21 cellular contexts compared by ENCODE assay signal in the genomic region with DNA sequence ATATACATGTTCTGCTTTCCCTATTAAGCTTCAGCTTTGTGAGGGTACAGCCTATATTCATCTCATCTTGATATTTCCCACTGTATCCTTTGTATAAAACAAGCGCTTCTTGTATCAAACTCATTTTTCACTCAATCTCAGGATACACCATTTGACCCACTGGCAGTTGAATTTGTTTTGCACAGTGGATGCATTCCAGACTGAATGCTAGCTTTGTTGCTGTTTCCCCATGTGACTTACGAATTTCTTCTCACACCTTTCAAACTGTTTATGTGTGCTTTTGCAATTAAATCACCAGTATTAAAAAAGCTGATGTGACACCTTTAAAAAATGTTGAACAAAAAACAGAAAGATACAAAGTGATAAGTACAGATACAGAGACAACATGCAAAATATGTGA.
DNase-seq lines count a peak whose midpoint lies in the region; ATAC-seq lines count a peak whose summit lies in the region.
"Had no signal": no experiment of that assay in that cellular context is flagged by ENCODE, and none has a peak within 500 bp of the region (broad histone marks: within the 10 kb centered on the region; RNA-seq: fewer than 3 reads in every experiment).

No MANE protein-coding gene starts in this region.

- no peak for DNase-seq in activated T-cell treated with anti-CD3 and anti-CD28 coated beads, Interleukin-2, amount 50 U/mL, for 72 hours
- no peak for DNase-seq in activated T-cell treated with anti-CD3 and anti-CD28 coated beads, Interleukin-2, amount 50 U/mL, for 48 hours
- peak; percentile 81 to 88 for DNase-seq in dermis microvascular lymphatic vessel endothelial cell (ENCODE audit: low read depth in 2 of 2)
- no peak for DNase-seq in activated naive CD4-positive, alpha-beta T cell treated with anti-CD3 and anti-CD28 coated beads, Interleukin-2, amount 10 ng/mL, durations not matched to agents 7 days and 5 days
- DNase-seq in NCI-H2227 treated with DMSO at 0.1 percent for 48 hours (lab: John Stamatoyannopoulos, UW) = no peak
- DNase-seq: ACHN; BE2C; C1 segment of cervical spinal cord; CD4-positive, alpha-beta memory T cell; CD4-positive, CD25-positive, alpha-beta regulatory T cell; CD8-positive, alpha-beta memory T cell; COR-L47; DMS 273 treated with DMSO at 0.1 percent for 48 hours; DMS153; DMS53; DMS79; DND-41; EL; GDM1 had no signal

- no peak overlapping the region for H3K4me3 Mint-ChIP-seq in activated T-cell treated with anti-CD3 and anti-CD28 coated beads, Interleukin-2, amount 50 U/mL, for 72 hours
- H3K4me3 Mint-ChIP-seq in activated naive CD4-positive, alpha-beta T cell treated with anti-CD3 and anti-CD28 coated beads, Interleukin-2, amount 10 ng/mL, durations not matched to agents 7 days and 5 days = no peak overlapping the region
- H3K4me3 Mint-ChIP-seq: CD14-positive monocyte; CD4-positive, alpha-beta memory T cell; CD4-positive, CD25-positive, alpha-beta regulatory T cell; CD8-positive, alpha-beta memory T cell had no signal

- ATAC-seq in activated T-cell treated with anti-CD3 and anti-CD28 coated beads, Interleukin-2, amount 50 U/mL, for 72 hours (replicated peaks in 1 of 2) = no peak
- ATAC-seq: GM12878 had no signal

- CTCF ChIA-PET in activated naive CD4-positive, alpha-beta T cell treated with anti-CD3 and anti-CD28 coated beads, Interleukin-2, amount 10 ng/mL, durations not matched to agents 7 days and 5 days (lab: Charles Lee) = no interaction called here

- no peaks in the 10 kb centered on the region for H3K27me3 Mint-ChIP-seq in activated T-cell treated with anti-CD3 and anti-CD28 coated beads, Interleukin-2, amount 50 U/mL, for 72 hours (ENCODE audit: low read depth)
- no peaks in the 10 kb centered on the region for H3K27me3 Mint-ChIP-seq in activated naive CD4-positive, alpha-beta T cell treated with anti-CD3 and anti-CD28 coated beads, Interleukin-2, amount 10 ng/mL, durations not matched to agents 7 days and 5 days
- H3K27me3 Mint-ChIP-seq: CD4-positive, alpha-beta memory T cell; CD4-positive, CD25-positive, alpha-beta regulatory T cell had no signal

- no peaks in the 10 kb centered on the region for H3K9me3 Mint-ChIP-seq in activated T-cell treated with anti-CD3 and anti-CD28 coated beads, Interleukin-2, amount 50 U/mL, for 72 hours
- no peaks in the 10 kb centered on the region for H3K9me3 Mint-ChIP-seq in activated naive CD4-positive, alpha-beta T cell treated with anti-CD3 and anti-CD28 coated beads, Interleukin-2, amount 10 ng/mL, durations not matched to agents 7 days and 5 days
- H3K9me3 Mint-ChIP-seq: CD14-positive monocyte; CD4-positive, alpha-beta memory T cell; CD4-positive, CD25-positive, alpha-beta regulatory T cell; CD8-positive, alpha-beta memory T cell had no signal

- H3K36me3 Mint-ChIP-seq in activated T-cell treated with anti-CD3 and anti-CD28 coated beads, Interleukin-2, amount 50 U/mL, for 72 hours (ENCODE audit: insufficient read depth in 2 of 2) = peaks cover 0 to 1% of the 10 kb centered on the region in 2 donors
- H3K36me3 Mint-ChIP-seq in activated naive CD4-positive, alpha-beta T cell treated with anti-CD3 and anti-CD28 coated beads, Interleukin-2, amount 10 ng/mL, durations not matched to agents 7 days and 5 days = no peaks in the 10 kb centered on the region

- peak overlapping the region; percentile 67 for H3K27ac Mint-ChIP-seq in activated T-cell treated with anti-CD3 and anti-CD28 coated beads, Interleukin-2, amount 50 U/mL, for 72 hours
- H3K27ac Mint-ChIP-seq in activated naive CD4-positive, alpha-beta T cell treated with anti-CD3 and anti-CD28 coated beads, Interleukin-2, amount 10 ng/mL, durations not matched to agents 7 days and 5 days = no peak overlapping the region
- H3K27ac Mint-ChIP-seq: CD4-positive, alpha-beta memory T cell; CD4-positive, CD25-positive, alpha-beta regulatory T cell; CD8-positive, alpha-beta memory T cell had no signal

- peaks cover 11% of the 10 kb centered on the region for H3K4me1 Mint-ChIP-seq in activated T-cell treated with anti-CD3 and anti-CD28 coated beads, Interleukin-2, amount 50 U/mL, for 72 hours (ENCODE audit: low read depth)
- H3K4me1 Mint-ChIP-seq in activated naive CD4-positive, alpha-beta T cell treated with anti-CD3 and anti-CD28 coated beads, Interleukin-2, amount 10 ng/mL, durations not matched to agents 7 days and 5 days = peaks cover 4% of the 10 kb centered on the region
- H3K4me1 Mint-ChIP-seq: CD4-positive, alpha-beta memory T cell; CD4-positive, CD25-positive, alpha-beta regulatory T cell had no signal

Comparison
In these comparisons a context has a peak if more than half of its experiments do, and no peak if none do; other contexts are left out.
1. DNase-seq: peak in dermis microvascular lymphatic vessel endothelial cell (2 of 2); none in activated T-cell treated with anti-CD3 and anti-CD28 coated beads, Interleukin-2, amount 50 U/mL, for 72 hours (0 of 2), activated T-cell treated with anti-CD3 and anti-CD28 coated beads, Interleukin-2, amount 50 U/mL, for 48 hours (0 of 2), activated naive CD4-positive, alpha-beta T cell treated with anti-CD3 and anti-CD28 coated beads, Interleukin-2, amount 10 ng/mL, durations not matched to agents 7 days and 5 days (single experiment) and NCI-H2227 treated with DMSO at 0.1 percent for 48 hours (single experiment).